1 cellular context compared by ENCODE assay signal in the genomic region with DNA sequence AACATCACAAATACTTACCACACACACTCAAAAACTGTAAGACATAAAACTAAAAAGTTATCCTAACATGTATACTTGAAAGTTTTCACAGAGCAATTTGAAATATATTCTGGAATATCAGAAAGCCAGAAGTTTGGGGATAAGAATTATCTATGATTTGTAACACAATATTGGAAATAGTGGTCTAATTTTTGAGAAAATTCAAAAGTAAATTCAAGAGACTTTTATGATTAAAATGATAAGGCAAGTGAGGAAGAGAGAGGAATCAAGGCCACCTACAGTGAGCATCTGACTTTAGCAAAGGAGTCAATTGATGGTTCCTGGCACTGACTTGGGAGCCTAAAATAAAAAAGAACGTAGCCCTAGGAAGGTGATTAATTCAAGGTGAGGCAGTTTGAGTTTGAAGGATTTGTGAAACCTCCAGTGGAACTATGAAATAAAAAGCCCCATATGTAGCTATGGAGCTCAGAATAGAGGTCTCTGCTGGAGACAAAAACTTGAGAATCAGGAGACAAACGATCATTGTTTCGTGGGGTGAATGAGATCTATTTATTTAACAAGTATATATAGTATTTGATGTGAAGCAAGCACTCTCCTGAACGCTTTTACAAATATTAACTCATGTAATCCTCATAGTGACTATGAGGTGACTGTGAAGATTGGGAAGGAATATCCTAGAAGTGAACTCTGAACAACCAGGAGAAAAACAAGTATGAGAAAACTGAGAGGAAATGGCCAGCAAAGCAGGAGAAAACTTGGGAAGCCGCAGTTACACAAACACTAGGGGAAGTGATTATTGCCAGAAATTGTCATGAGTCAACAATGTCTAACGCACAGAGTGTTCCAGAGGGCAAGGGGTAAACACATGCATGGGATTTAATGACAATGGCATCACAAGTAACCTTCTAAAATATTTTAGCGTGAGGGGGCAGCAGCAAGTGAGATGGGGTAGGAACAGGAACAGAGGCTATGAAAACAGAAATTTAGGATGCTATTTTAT.
TF ChIP-seq lines count a peak whose summit lies in the region.

No MANE protein-coding gene starts in this region.

TF ChIP-seq in HepG2, 621 proteins besides CTCF, POLR2A, EP300 and RAD21 (continued from another document and continues in another):
- TF ChIP-seq ZBTB40 (IDR thresholded peaks at IDR 0.05) = no peak
- no peak for TF ChIP-seq ZBTB40 (CRISPR knock-in tag; IDR thresholded peaks at IDR 0.05)
- TF ChIP-seq ETV5 (CRISPR knock-in tag; IDR thresholded peaks at IDR 0.05; ENCODE audit: borderline replicate concordance) = peak; percentile 98
- peak; percentile 78 for TF ChIP-seq ZNF792 (CRISPR knock-in tag; IDR thresholded peaks at IDR 0.05)
- TF ChIP-seq, protein P1, sequence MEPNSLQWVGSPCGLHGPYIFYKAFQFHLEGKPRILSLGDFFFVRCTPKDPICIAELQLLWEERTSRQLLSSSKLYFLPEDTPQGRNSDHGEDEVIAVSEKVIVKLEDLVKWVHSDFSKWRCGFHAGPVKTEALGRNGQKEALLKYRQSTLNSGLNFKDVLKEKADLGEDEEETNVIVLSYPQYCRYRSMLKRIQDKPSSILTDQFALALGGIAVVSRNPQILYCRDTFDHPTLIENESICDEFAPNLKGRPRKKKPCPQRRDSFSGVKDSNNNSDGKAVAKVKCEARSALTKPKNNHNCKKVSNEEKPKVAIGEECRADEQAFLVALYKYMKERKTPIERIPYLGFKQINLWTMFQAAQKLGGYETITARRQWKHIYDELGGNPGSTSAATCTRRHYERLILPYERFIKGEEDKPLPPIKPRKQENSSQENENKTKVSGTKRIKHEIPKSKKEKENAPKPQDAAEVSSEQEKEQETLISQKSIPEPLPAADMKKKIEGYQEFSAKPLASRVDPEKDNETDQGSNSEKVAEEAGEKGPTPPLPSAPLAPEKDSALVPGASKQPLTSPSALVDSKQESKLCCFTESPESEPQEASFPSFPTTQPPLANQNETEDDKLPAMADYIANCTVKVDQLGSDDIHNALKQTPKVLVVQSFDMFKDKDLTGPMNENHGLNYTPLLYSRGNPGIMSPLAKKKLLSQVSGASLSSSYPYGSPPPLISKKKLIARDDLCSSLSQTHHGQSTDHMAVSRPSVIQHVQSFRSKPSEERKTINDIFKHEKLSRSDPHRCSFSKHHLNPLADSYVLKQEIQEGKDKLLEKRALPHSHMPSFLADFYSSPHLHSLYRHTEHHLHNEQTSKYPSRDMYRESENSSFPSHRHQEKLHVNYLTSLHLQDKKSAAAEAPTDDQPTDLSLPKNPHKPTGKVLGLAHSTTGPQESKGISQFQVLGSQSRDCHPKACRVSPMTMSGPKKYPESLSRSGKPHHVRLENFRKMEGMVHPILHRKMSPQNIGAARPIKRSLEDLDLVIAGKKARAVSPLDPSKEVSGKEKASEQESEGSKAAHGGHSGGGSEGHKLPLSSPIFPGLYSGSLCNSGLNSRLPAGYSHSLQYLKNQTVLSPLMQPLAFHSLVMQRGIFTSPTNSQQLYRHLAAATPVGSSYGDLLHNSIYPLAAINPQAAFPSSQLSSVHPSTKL (CRISPR knock-in tag; IDR thresholded peaks at IDR 0.05) = peak; percentile 99
- peak; percentile 96 for TF ChIP-seq MIXL1 (CRISPR knock-in tag; IDR thresholded peaks at IDR 0.05)
- no peak; the same call in 1 of the 2 replicates for TF ChIP-seq TFDP2 (CRISPR knock-in tag; IDR thresholded peaks at IDR 0.05)
- TF ChIP-seq, protein P2, sequence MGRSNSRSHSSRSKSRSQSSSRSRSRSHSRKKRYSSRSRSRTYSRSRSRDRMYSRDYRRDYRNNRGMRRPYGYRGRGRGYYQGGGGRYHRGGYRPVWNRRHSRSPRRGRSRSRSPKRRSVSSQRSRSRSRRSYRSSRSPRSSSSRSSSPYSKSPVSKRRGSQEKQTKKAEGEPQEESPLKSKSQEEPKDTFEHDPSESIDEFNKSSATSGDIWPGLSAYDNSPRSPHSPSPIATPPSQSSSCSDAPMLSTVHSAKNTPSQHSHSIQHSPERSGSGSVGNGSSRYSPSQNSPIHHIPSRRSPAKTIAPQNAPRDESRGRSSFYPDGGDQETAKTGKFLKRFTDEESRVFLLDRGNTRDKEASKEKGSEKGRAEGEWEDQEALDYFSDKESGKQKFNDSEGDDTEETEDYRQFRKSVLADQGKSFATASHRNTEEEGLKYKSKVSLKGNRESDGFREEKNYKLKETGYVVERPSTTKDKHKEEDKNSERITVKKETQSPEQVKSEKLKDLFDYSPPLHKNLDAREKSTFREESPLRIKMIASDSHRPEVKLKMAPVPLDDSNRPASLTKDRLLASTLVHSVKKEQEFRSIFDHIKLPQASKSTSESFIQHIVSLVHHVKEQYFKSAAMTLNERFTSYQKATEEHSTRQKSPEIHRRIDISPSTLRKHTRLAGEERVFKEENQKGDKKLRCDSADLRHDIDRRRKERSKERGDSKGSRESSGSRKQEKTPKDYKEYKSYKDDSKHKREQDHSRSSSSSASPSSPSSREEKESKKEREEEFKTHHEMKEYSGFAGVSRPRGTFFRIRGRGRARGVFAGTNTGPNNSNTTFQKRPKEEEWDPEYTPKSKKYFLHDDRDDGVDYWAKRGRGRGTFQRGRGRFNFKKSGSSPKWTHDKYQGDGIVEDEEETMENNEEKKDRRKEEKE (IDR thresholded peaks at IDR 0.05) = no peak
- no peak for TF ChIP-seq ZNF570 (CRISPR knock-in tag; IDR thresholded peaks at IDR 0.05; ENCODE audit: borderline replicate concordance)
- TF ChIP-seq CBX1 (IDR thresholded peaks at IDR 0.05; ENCODE audit: low read depth) = no peak
- peak; percentile 95 for TF ChIP-seq HNF4A (CRISPR knock-in tag; IDR thresholded peaks at IDR 0.05)
- TF ChIP-seq POGZ (CRISPR knock-in tag; IDR thresholded peaks at IDR 0.05) = peak; percentile 90
- TF ChIP-seq CENPBD1 (CRISPR knock-in tag; IDR thresholded peaks at IDR 0.05; ENCODE audit: borderline replicate concordance, low read depth) = no peak
- no peak for TF ChIP-seq ATM (IDR thresholded peaks at IDR 0.05; ENCODE audit: borderline replicate concordance)
- TF ChIP-seq, protein P3, sequence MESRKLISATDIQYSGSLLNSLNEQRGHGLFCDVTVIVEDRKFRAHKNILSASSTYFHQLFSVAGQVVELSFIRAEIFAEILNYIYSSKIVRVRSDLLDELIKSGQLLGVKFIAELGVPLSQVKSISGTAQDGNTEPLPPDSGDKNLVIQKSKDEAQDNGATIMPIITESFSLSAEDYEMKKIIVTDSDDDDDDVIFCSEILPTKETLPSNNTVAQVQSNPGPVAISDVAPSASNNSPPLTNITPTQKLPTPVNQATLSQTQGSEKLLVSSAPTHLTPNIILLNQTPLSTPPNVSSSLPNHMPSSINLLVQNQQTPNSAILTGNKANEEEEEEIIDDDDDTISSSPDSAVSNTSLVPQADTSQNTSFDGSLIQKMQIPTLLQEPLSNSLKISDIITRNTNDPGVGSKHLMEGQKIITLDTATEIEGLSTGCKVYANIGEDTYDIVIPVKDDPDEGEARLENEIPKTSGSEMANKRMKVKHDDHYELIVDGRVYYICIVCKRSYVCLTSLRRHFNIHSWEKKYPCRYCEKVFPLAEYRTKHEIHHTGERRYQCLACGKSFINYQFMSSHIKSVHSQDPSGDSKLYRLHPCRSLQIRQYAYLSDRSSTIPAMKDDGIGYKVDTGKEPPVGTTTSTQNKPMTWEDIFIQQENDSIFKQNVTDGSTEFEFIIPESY (CRISPR knock-in tag; IDR thresholded peaks at IDR 0.05) = peak; percentile 41; the same call in 1 of the 2 replicates
- TF ChIP-seq NFYB (CRISPR knock-in tag; IDR thresholded peaks at IDR 0.05) = no peak
- TF ChIP-seq MAFF (IDR thresholded peaks at IDR 0.05; ENCODE audit: low read depth, low read length) = peak; percentile 58
- no peak for TF ChIP-seq RBFOX2 (IDR thresholded peaks at IDR 0.05; ENCODE audit: low read depth, low read length)
- TF ChIP-seq ZSCAN31 (CRISPR knock-in tag; IDR thresholded peaks at IDR 0.05; ENCODE audit: low read depth) = peak; percentile 91
- no peak for TF ChIP-seq ZNF180 (CRISPR knock-in tag; IDR thresholded peaks at IDR 0.05; ENCODE audit: borderline replicate concordance, low read depth)
- TF ChIP-seq NFRKB (IDR thresholded peaks at IDR 0.05) = no peak
- peak; percentile 91 for TF ChIP-seq TCF7 (IDR thresholded peaks at IDR 0.05; ENCODE audit: low read depth)
- TF ChIP-seq GATA4 (IDR thresholded peaks at IDR 0.05; ENCODE audit: borderline replicate concordance, low read depth) = peak; percentile 97
- TF ChIP-seq ZNF207 (IDR thresholded peaks at IDR 0.05; ENCODE audit: borderline replicate concordance) = no peak
- TF ChIP-seq SP140L (CRISPR knock-in tag; IDR thresholded peaks at IDR 0.05; ENCODE audit: borderline replicate concordance) = peak; percentile 97; the same call in 1 of the 2 replicates
- peak; percentile 82 for TF ChIP-seq SIX1 (CRISPR knock-in tag; IDR thresholded peaks at IDR 0.05; ENCODE audit: borderline replicate concordance)
- TF ChIP-seq ZNF234 (CRISPR knock-in tag; conservative IDR thresholded peaks at IDR 0.05) = no peak
- TF ChIP-seq ZNF431 (CRISPR knock-in tag; IDR thresholded peaks at IDR 0.05; ENCODE audit: borderline replicate concordance, low read depth) = peak; percentile 77; the same call in 1 of the 2 replicates
- TF ChIP-seq ZBTB7A (CRISPR knock-in tag; IDR thresholded peaks at IDR 0.05) = no peak
- TF ChIP-seq XRCC5 (optimal IDR thresholded peaks at IDR 0.05; ENCODE audit: low read length) = no peak
- TF ChIP-seq NFATC3 (CRISPR knock-in tag; IDR thresholded peaks at IDR 0.05) = 0 out of 2 replicates have a peak, but pooled peaks have one; percentile 72
- TF ChIP-seq NFKBIZ (CRISPR knock-in tag; IDR thresholded peaks at IDR 0.05) = peak; percentile 96; the same call in 1 of the 2 replicates
- TF ChIP-seq SUZ12 (IDR thresholded peaks at IDR 0.05; ENCODE audit: low read depth, low read length) = no peak
- TF ChIP-seq ZFAT (CRISPR knock-in tag; conservative IDR thresholded peaks at IDR 0.05) = no peak
